In genomic region chr1:242058582-242058981, GRCh38 we compare ENCODE assay signal across 8 cellular contexts.
DNase-seq lines count a peak whose midpoint lies in the region; ATAC-seq and FAIRE-seq lines count a peak whose summit lies in the region.
"Not testable (repeated sequence)": the region's sequence is repeated elsewhere in the genome, so short reads cannot be mapped to it uniquely, and the experiment has no call there.

No MANE protein-coding gene starts in this region.

- DNase-seq in GM18507 (ENCODE audit: extremely low spot score, insufficient read length, low read depth), result not testable (repeated sequence)

- peak; percentile 89 for FAIRE-seq in GM18507 (lab: Jason Lieb, UNC)

- ATAC-seq in GM18909 (IDR thresholded peaks at IDR 0.05; ENCODE audit: poor library complexity, unreplicated experiment) (peak; percentile 92), GM19467 (IDR thresholded peaks at IDR 0.05; ENCODE audit: unreplicated experiment) (peak; percentile 89), GM21723 (IDR thresholded peaks at IDR 0.05; ENCODE audit: unreplicated experiment) (peak; percentile 75), HG02798 (IDR thresholded peaks at IDR 0.05; ENCODE audit: poor library complexity, unreplicated experiment) (peak; percentile 70), HG03060 (IDR thresholded peaks at IDR 0.05; ENCODE audit: low read depth, unreplicated experiment) (peak; percentile 86), HG03354 (IDR thresholded peaks at IDR 0.05; ENCODE audit: poor library complexity, severe bottlenecking, unreplicated experiment) (peak; percentile 89), HG03571 (IDR thresholded peaks at IDR 0.05; ENCODE audit: unreplicated experiment) (peak; percentile 93)
